In the genomic region with DNA sequence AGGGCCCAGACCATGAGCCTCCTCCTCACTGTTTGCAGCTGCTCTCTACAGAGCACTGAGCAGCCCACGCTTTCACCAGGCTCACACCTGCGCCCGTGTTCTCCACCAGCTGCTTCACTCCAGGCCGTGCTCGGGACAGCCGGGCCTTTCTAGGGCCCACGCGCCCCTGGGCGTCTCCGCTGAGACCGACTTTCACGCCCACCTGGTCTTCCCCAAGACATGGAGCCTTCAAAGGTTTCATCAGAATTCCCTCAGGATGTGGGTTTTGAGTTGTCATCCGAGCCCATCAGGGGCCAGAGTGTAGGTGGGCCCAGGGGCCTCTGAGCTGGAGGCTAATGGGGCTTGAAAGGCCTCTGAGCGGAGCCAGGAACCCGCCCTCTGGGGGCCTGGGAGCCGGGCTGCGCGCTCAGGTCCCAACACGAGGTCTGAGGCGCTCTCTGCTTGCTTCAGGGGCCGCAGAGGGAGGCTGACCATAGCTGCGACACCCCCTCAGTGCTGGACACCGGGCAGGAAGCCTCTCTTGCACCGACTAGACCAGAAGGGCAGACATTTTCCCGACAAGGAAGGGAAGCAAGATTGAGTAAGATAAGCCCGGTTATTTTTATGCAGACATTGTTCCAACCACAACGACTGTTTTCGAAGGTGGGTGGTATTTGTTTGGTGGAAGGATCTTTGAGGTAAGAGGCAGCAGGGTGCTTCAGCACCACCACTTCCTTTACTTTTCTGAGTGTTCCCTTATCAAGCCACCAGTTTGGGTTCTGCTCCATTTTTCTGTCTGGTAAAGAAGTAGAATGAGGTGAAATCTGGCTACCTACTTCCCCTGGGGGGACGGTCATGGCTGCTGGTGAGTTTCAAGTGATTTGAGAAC, we compare ENCODE assay signal across 8 cellular contexts.
DNase-seq lines count a peak whose midpoint lies in the region; ATAC-seq and TF ChIP-seq lines count a peak whose summit lies in the region.

No MANE protein-coding gene starts in this region.

- peak; percentile 62 for ATAC-seq in HG02852 (IDR thresholded peaks at IDR 0.05; ENCODE audit: unreplicated experiment)

- H3K27ac ChIP-seq in caudate nucleus (ENCODE audit: low read depth, low read length), result peak overlapping the region; percentile 17

- peak in 4 of 5 experiments; percentile 8 to 92 (median 46) for DNase-seq in T-helper 2 cell
- no peak for DNase-seq in caudate nucleus (lab: John Stamatoyannopoulos, UW)
- DNase-seq in stimulated activated CD8-positive, alpha-beta memory T cell treated with anti-CD3 and anti-CD28 coated beads, Interleukin-2, amount 100 ng/mL, for 48 hours (ENCODE audit: low read depth in 2 of 2), result peak; percentile 57 to 68
- no peak for DNase-seq in cortex of kidney (lab: John Stamatoyannopoulos, UW)
- DNase-seq in ecto neural progenitor cell (ENCODE audit: low spot score), result no peak
- no peak for DNase-seq in NCI-H2196 (lab: John Stamatoyannopoulos, UW; ENCODE audit: unreplicated experiment)

- TF ChIP-seq POLR2A in GM18526 (IDR thresholded peaks at IDR 0.05; ENCODE audit: extremely low read depth, insufficient read length), result peak; percentile 34

Comparison
In these comparisons a context has a peak if more than half of its experiments do, and no peak if none do; other contexts are left out.
1. DNase-seq: peak in T-helper 2 cell (4 of 5) and stimulated activated CD8-positive, alpha-beta memory T cell treated with anti-CD3 and anti-CD28 coated beads, Interleukin-2, amount 100 ng/mL, for 48 hours (2 of 2); none in caudate nucleus (0 of 61), cortex of kidney (single experiment), ecto neural progenitor cell (single experiment) and NCI-H2196 (single experiment).